ENCODE assay signal across 8 cellular contexts in the genomic region with DNA sequence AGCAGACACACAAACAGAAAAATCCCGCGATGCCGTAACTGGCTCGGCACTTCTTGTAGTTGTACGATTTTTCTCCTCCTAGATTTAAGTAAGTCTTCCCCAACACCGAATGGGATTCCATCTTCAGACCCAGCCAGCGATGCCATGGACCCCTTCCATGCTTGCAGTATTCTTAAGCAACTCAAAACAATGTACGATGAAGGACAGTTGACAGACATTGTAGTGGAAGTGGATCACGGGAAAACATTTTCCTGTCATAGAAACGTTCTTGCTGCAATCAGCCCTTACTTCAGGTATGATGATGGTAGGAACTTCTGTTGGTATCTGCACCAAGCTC. TPM values are rescaled to one million over a fixed set of nuclear protein-coding genes. Genes with fewer than 3 reads are reported as not detected.
DNase-seq lines count a peak whose midpoint lies in the region; ATAC-seq and TF ChIP-seq lines count a peak whose summit lies in the region.

No MANE protein-coding gene starts in this region.

- H3K27me3 ChIP-seq in RWPE2 (ENCODE audit: insufficient read depth, poor library complexity, severe bottlenecking) (no peaks in the 10 kb centered on the region), fibroblast of lung (ENCODE audit: control insufficient read depth, insufficient read depth, low read length) (no peaks in the 10 kb centered on the region), sigmoid colon (no peaks in the 10 kb centered on the region)

- H3K9me3 ChIP-seq in RWPE2 (ENCODE audit: severe bottlenecking), result no peaks in the 10 kb centered on the region
- no peaks in the 10 kb centered on the region for H3K9me3 ChIP-seq in fibroblast of lung (ENCODE audit: control insufficient read depth, insufficient read depth, low read depth, low read length)
- H3K9me3 ChIP-seq in sigmoid colon, result no peaks in the 10 kb centered on the region

- intact Hi-C loops in sigmoid colon (cut with DNase I), result loop anchor here (10.0 kb wide), 1 partner anchor 656 kb away; the partner anchor contains the start of gene SUCLG2

- H3K36me3 ChIP-seq in RWPE2 (ENCODE audit: low read depth), result peaks cover 6% of the 10 kb centered on the region; the same call in 1 of the 2 replicates
- no peaks in the 10 kb centered on the region for H3K36me3 ChIP-seq in fibroblast of lung (ENCODE audit: control insufficient read depth, insufficient read depth, low read length)
- no peaks in the 10 kb centered on the region for H3K36me3 ChIP-seq in sigmoid colon

- no peaks in the 10 kb centered on the region for H4K20me1 ChIP-seq in fibroblast of lung (ENCODE audit: control insufficient read depth, extremely low read depth, insufficient read depth, low read length)

- TF ChIP-seq POLR2A in sigmoid colon (IDR thresholded peaks at IDR 0.05), result no peak

- H3K27ac ChIP-seq in RWPE2 (ENCODE audit: poor library complexity, severe bottlenecking) (no peak overlapping the region), fibroblast of lung (ENCODE audit: insufficient read depth, low read length) (peak overlapping the region; percentile 75), sigmoid colon (peak overlapping the region; percentile 79 to 90 (median 88))

- DNase-seq in GM12865 (ENCODE audit: low read depth) (no peak), RWPE2 (ENCODE audit: low spot score) (no peak), fibroblast of lung (ENCODE audit: low read depth in 2 of 2) (peak in 1 of 2 donors; percentile 2), sigmoid colon (no peak), NCI-H1694 (lab: John Stamatoyannopoulos, UW) (no peak), cortex of kidney (lab: John Stamatoyannopoulos, UW) (no peak), SW 1271 (lab: John Stamatoyannopoulos, UW) (no peak)

- TF ChIP-seq CTCF in GM12865 (IDR thresholded peaks at IDR 0.05; ENCODE audit: insufficient read depth, low read depth, low read length, missing control alignments) (no peak), RWPE2 (IDR thresholded peaks at IDR 0.05; ENCODE audit: poor library complexity, severe bottlenecking) (no peak), fibroblast of lung (conservative IDR thresholded peaks at IDR 0.05 in 1 of 2, IDR thresholded peaks at IDR 0.05 in 1 of 2; ENCODE audit: low read depth in 1 of 2, low read length in 2 of 2) (no peak), sigmoid colon (IDR thresholded peaks at IDR 0.05) (no peak)

- peak overlapping the region; percentile 63 for H2AFZ ChIP-seq in fibroblast of lung (ENCODE audit: low read length)

- peak overlapping the region; percentile 66 for H3K9ac ChIP-seq in fibroblast of lung (ENCODE audit: insufficient read depth, low read length)

- 1 to 2% methylated on average over 10 of the region's 10 CpGs for WGBS in sigmoid colon, 2 donors

- peak overlapping the region; percentile 59 for H3K4me3 ChIP-seq in GM12865 (ENCODE audit: low read depth, low read length)
- peak overlapping the region; percentile 60 for H3K4me3 ChIP-seq in RWPE2 (ENCODE audit: severe bottlenecking)
- H3K4me3 ChIP-seq in fibroblast of lung (replicated peaks in 1 of 4; ENCODE audit: control extremely low read depth in 1 of 4, insufficient read depth in 1 of 4, low read depth in 3 of 4, low read length in 4 of 4), result peak overlapping the region; percentile 52 to 81 (median 65)
- H3K4me3 ChIP-seq in sigmoid colon, result peak overlapping the region; percentile 78 to 93 (median 88)

- no peak for ATAC-seq in RWPE2 (ENCODE audit: low read depth)
- no peak for ATAC-seq in GM21367 (IDR thresholded peaks at IDR 0.05; ENCODE audit: unreplicated experiment)

- TF ChIP-seq EP300 in sigmoid colon (IDR thresholded peaks at IDR 0.05), result no peak

- H3K4me1 ChIP-seq in RWPE2 (ENCODE audit: insufficient read depth, poor library complexity, severe bottlenecking) (peaks cover 16% of the 10 kb centered on the region), fibroblast of lung (ENCODE audit: control insufficient read depth, extremely low read depth, insufficient read depth, low read length) (peaks cover 3% of the 10 kb centered on the region), sigmoid colon (peaks cover 0 to 16% (median 9%) of the 10 kb centered on the region in 4 donors)

- peak overlapping the region; percentile 88 for H3K4me2 ChIP-seq in fibroblast of lung (ENCODE audit: extremely low read depth, insufficient read depth, low read length)

- peaks cover 6% of the 10 kb centered on the region for H3K79me2 ChIP-seq in fibroblast of lung (ENCODE audit: control insufficient read depth, insufficient read depth, low read length)

RNA-seq across cellular contexts. Expression of gene KBTBD8, which starts 0.8 kb away (rescaled TPM):
- total RNA-seq in fibroblast of lung (1.0 and 2.3 TPM in 2 replicates), sigmoid colon (1 to 10 TPM in 3 of 4 donors, under 1 TPM in 1; 0.55 to 3.4 (median 1.4) TPM)
- polyA plus RNA-seq in fibroblast of lung (1.1 and 4.2 TPM in 2 replicates), sigmoid colon (1 to 10 TPM in 2 of 3 donors, under 1 TPM in 1; 0.60 to 4.0 (median 1.6) TPM)
- 1.5 and 2.7 TPM in 2 replicates for polyA plus RNA-seq in fibroblast of lung (2012)
- polyA minus RNA-seq in fibroblast of lung (ENCODE audit: low replicate concordance), result 8.5 TPM in 1 of 2 replicates, not detected in the other
